Comparison of ENCODE assay signal across 11 cellular contexts in genomic region chr17:63189082-63189481, GRCh38.
DNase-seq lines count a peak whose midpoint lies in the region; ATAC-seq, FAIRE-seq and TF ChIP-seq lines count a peak whose summit lies in the region.
"Had no signal": no experiment of that assay in that cellular context is flagged by ENCODE, and none has a peak within 500 bp of the region (broad histone marks: within the 10 kb centered on the region; RNA-seq: fewer than 3 reads in every experiment).

No MANE protein-coding gene starts in this region.

- H2AK5ac ChIP-seq in IMR-90 (ENCODE audit: low read depth, low read length) = no peak overlapping the region

- DNase-seq in A172 (ENCODE audit: low spot score) (peak; percentile 37), IMR-90 (peak; percentile 78), amniotic epithelial cell (ENCODE audit: low read depth) (peak; percentile 59), fibroblast of the conjunctiva (ENCODE audit: low read depth) (peak; percentile 34), SJCRH30 (no peak), GM20000 (ENCODE audit: low spot score) (no peak), small intestine (no peak)
- DNase-seq: effector memory CD4-positive, alpha-beta T cell; NCI-H2107; ovary had no signal

- POLR2A ChIA-PET in IMR-90 (lab: Charles Lee; ENCODE audit: unreplicated experiment) = no interaction called here

- H3K4me3 ChIP-seq in IMR-90 (ENCODE audit: insufficient read depth, low read depth, low read length) = no peak overlapping the region
- no peak overlapping the region for H3K4me3 ChIP-seq in SJCRH30
- no peak overlapping the region for H3K4me3 ChIP-seq in small intestine (ENCODE audit: low read depth in 1 of 2, low read length in 2 of 2)
- H3K4me3 ChIP-seq: ovary had no signal

- H2AFZ ChIP-seq in IMR-90 (replicated peaks; ENCODE audit: low read length, poor library complexity) = no peak overlapping the region

- in situ Hi-C loops in IMR-90 (cut with MboI; ENCODE audit: low sequenced_read_pairs) = no loop called here

- no peak overlapping the region for H4K91ac ChIP-seq in IMR-90 (ENCODE audit: insufficient read depth, low read depth, low read length)

- intact Hi-C loops in IMR-90 (cut with micrococcal nuclease) = no loop called here

- H2BK20ac ChIP-seq in IMR-90 (ENCODE audit: low read depth, low read length) = no peak overlapping the region

- H3K36me3 ChIP-seq in IMR-90 (ENCODE audit: control insufficient read depth, insufficient read depth, low read length) (peaks cover 3% of the 10 kb centered on the region; the same call in 1 of the 2 replicates), SJCRH30 (no peaks in the 10 kb centered on the region; the same call in 1 of the 2 replicates), small intestine (ENCODE audit: control insufficient read depth in 2 of 2, insufficient read depth in 2 of 2, low read length in 2 of 2) (no peaks in the 10 kb centered on the region)
- H3K36me3 ChIP-seq: ovary had no signal

- H3K4me1 ChIP-seq in IMR-90 (ENCODE audit: control insufficient read depth, insufficient read depth, low read length) (peaks cover 4% of the 10 kb centered on the region; the same call in 1 of the 2 replicates), SJCRH30 (no peaks in the 10 kb centered on the region), small intestine (ENCODE audit: control insufficient read depth in 2 of 2, insufficient read depth in 1 of 2, low read depth in 1 of 2, low read length in 1 of 2) (no peaks in the 10 kb centered on the region)

- ATAC-seq in IMR-90 (ENCODE audit: low read depth) (peak; percentile 43), GM19397 (IDR thresholded peaks at IDR 0.05; ENCODE audit: unreplicated experiment) (no peak)

- no peak overlapping the region for H2BK120ac ChIP-seq in IMR-90 (ENCODE audit: low read depth, low read length)

- TF ChIP-seq CTCF in IMR-90 (conservative IDR thresholded peaks at IDR 0.05; ENCODE audit: low read depth, low read length) = no peak
- no peak for TF ChIP-seq CTCF in GM20000 (IDR thresholded peaks at IDR 0.05; ENCODE audit: extremely low read depth, missing control alignments)

- H3K27ac ChIP-seq in IMR-90 (ENCODE audit: insufficient read depth, low read length) = no peak overlapping the region
- no peak overlapping the region for H3K27ac ChIP-seq in SJCRH30
- H3K27ac ChIP-seq in small intestine (ENCODE audit: low read depth in 1 of 2, low read length in 1 of 2) = no peak overlapping the region
- H3K27ac ChIP-seq: ovary had no signal

- H4K5ac ChIP-seq in IMR-90 (ENCODE audit: low read depth, low read length) = no peak overlapping the region

- H3K9me3 ChIP-seq in IMR-90 (ENCODE audit: control insufficient read depth, insufficient read depth, low read length) (no peaks in the 10 kb centered on the region), SJCRH30 (replicated peaks) (no peaks in the 10 kb centered on the region), small intestine (ENCODE audit: control insufficient read depth, low read depth) (no peaks in the 10 kb centered on the region)
- H3K9me3 ChIP-seq: ovary had no signal

- no peak overlapping the region for H4K8ac ChIP-seq in IMR-90 (ENCODE audit: low read depth in 2 of 2, low read length in 2 of 2)

- no peak overlapping the region for H3K56ac ChIP-seq in IMR-90 (ENCODE audit: extremely low read depth, insufficient read depth, low read length)

- no peak overlapping the region for H3K14ac ChIP-seq in IMR-90 (replicated peaks; ENCODE audit: low read depth, low read length)

- no peak overlapping the region for H3K9ac ChIP-seq in IMR-90 (ENCODE audit: low read depth, low read length)

- no peak for FAIRE-seq in small intestine (lab: Jason Lieb, UNC)

- no peak overlapping the region for H3K18ac ChIP-seq in IMR-90 (ENCODE audit: low read depth, low read length)

- H3K4me2 ChIP-seq in IMR-90 (ENCODE audit: low read depth, low read length) = no peak overlapping the region

- H3K27me3 ChIP-seq in IMR-90 (ENCODE audit: control insufficient read depth, insufficient read depth, low read length) (no peaks in the 10 kb centered on the region), SJCRH30 (no peaks in the 10 kb centered on the region), small intestine (ENCODE audit: control insufficient read depth in 2 of 2, insufficient read depth in 2 of 2, low read length in 2 of 2) (no peaks in the 10 kb centered on the region)
- H3K27me3 ChIP-seq: ovary had no signal

- no TSS peak for BruUV-seq in IMR-90 (replicated peaks; lab: Mats Ljungman, UMichigan)

- H2BK5ac ChIP-seq in IMR-90 (ENCODE audit: low read depth, low read length, poor library complexity, severe bottlenecking) = no peak overlapping the region

- CTCF ChIA-PET in IMR-90 (lab: Yijun Ruan, JAX) = no interaction called here

- H2AK9ac ChIP-seq in IMR-90 (replicated peaks; ENCODE audit: low read depth, low read length, poor library complexity) = no peak overlapping the region

- TF ChIP-seq RAD21 in IMR-90 (IDR thresholded peaks at IDR 0.05; ENCODE audit: low read length) = no peak

- H3K9me1 ChIP-seq in IMR-90 (ENCODE audit: insufficient read depth, low read length) = peaks cover 7% of the 10 kb centered on the region; the same call in 1 of the 2 replicates

- TF ChIP-seq POLR2A in IMR-90 (IDR thresholded peaks at IDR 0.05; ENCODE audit: low read depth, low read length) = no peak

- dilution Hi-C loops in IMR-90 (cut with HindIII; ENCODE audit: low sequenced_read_pairs, unreplicated experiment) = no loop called here

- no peaks in the 10 kb centered on the region for H4K20me1 ChIP-seq in IMR-90 (ENCODE audit: insufficient read depth, low read length)

- peaks cover 16 to 42% of the 10 kb centered on the region in 2 experiments; a peak in 3 of 4 replicates for H3K79me1 ChIP-seq in IMR-90 (ENCODE audit: low read depth in 1 of 2, low read length in 2 of 2)

- H3K4ac ChIP-seq in IMR-90 (ENCODE audit: low read depth, low read length) = no peak overlapping the region

- no peak overlapping the region for H2BK15ac ChIP-seq in IMR-90 (ENCODE audit: low read depth, low read length)

- H3K23ac ChIP-seq in IMR-90 (ENCODE audit: low read depth, low read length) = no peak overlapping the region

TF ChIP-seq in IMR-90, 13 proteins besides CTCF, POLR2A, EP300 and RAD21:
- peak; percentile 81 for TF ChIP-seq NFE2L2 (IDR thresholded peaks at IDR 0.05; ENCODE audit: low read depth, low read length)
- peak; percentile 24; the same call in 1 of the 2 replicates for TF ChIP-seq MAFK (IDR thresholded peaks at IDR 0.05; ENCODE audit: low read depth, low read length)
- 0 out of 2 replicates have a peak, but pooled peaks have one; percentile 16 for TF ChIP-seq CEBPB (IDR thresholded peaks at IDR 0.05; ENCODE audit: low read depth, low read length)
- peak; percentile 55 for TF ChIP-seq USF2 (IDR thresholded peaks at IDR 0.05; ENCODE audit: low read depth, low read length)
- no peak for TF ChIP-seq MXI1 (IDR thresholded peaks at IDR 0.05; ENCODE audit: borderline replicate concordance, low read depth, low read length)

Comparison
In these comparisons a context has a peak if more than half of its experiments do, and no peak if none do; other contexts are left out.
1. DNase-seq: peak in A172 (single experiment), IMR-90 (single experiment), amniotic epithelial cell (single experiment) and fibroblast of the conjunctiva (single experiment); none in SJCRH30 (0 of 2), GM20000 (single experiment) and small intestine (single experiment).